21 cellular contexts compared by ENCODE assay signal in the genomic region with DNA sequence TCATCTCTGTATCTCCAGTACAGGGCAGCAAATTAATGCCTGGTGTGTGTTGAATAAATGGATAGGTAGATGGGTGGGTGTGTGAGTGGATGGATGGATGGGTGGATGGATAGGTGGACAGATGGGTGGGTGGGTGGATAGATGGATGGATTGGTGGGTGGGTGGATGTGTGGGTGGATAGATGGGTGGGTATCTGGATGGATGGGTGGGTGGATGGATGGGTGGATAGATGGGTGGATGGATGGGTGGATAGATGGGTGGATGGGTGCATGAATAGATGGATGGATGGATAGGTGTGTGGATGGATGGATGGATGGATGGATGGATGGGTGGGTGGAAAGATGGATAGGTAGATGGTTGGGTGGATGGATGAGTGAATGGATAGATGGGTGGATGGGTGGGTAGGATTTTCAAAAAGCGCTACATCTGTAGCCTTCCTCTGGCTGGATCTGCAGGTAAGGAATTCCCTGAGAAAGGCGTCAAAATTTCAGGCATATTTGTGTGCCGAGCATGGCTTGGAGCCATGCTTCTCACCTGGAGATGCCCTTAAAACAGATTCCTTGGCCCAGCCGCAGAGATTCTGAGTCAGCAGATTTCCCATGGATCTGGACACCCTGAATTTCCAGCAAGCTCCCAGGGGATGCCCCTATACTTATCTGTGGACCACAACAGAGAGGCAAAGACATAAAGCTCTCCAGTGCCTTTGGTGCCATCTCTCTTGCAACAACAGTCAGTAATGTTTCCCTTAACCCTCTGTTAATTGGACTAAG.
"Had no signal": no experiment of that assay in that cellular context is flagged by ENCODE, and none has a peak within 500 bp of the region (broad histone marks: within the 10 kb centered on the region; RNA-seq: fewer than 3 reads in every experiment).

No MANE protein-coding gene starts in this region.

- H3K4me3 ChIP-seq: SJSA1 had no signal

- H3K27ac ChIP-seq: SJSA1 had no signal

- H3K36me3 ChIP-seq: SJSA1 had no signal

- ATAC-seq: activated CD8-positive, alpha-beta memory T cell treated with anti-CD3 and anti-CD28 coated beads, Interleukin-2, amount 10 ng/mL, durations not matched to agents 7 days and 5 days; Panc1 had no signal

- H3K9me3 ChIP-seq: SJSA1 had no signal

- DNase-seq: activated B cell treated with CpG ODN at 0.5 μM for 24 hours; activated CD4-positive, alpha-beta T cell treated with anti-CD3 and anti-CD28 coated beads for 1 hour; activated CD4-positive, alpha-beta T cell treated with anti-CD3 and anti-CD28 coated beads, Interleukin-2, amount 10 ng/mL, durations not matched to agents 24 days and 14 days; activated CD4-positive, alpha-beta T cell treated with anti-CD3 and anti-CD28 coated beads, Interleukin-2, amount 50 U/mL, for 48 hours; activated CD8-positive, alpha-beta memory T cell treated with anti-CD3 and anti-CD28 coated beads, Interleukin-2, amount 10 ng/mL, durations not matched to agents 7 days and 5 days; activated gamma-delta T cell treated with Interleukin-2 at 50 U/mL for 16 hours; activated naive CD4-positive, alpha-beta T cell treated with anti-CD3 and anti-CD28 coated beads, Interleukin-2, amount 10 ng/mL, durations not matched to agents 7 days and 5 days; activated naive CD8-positive, alpha-beta T cell treated with anti-CD3 and anti-CD28 coated beads for 36 hours; activated T-cell treated with anti-CD3 and anti-CD28 coated beads, Interleukin-2, amount 50 U/mL, for 24 hours; caudate nucleus; Kasumi-1; NCI-H1092; NCI-H1930; NCI-H2107; NCI-H2171 treated with DMSO at 0.1 percent for 48 hours; NCI-H510A; NCI-H82; Right ventricle myocardium superior; T-helper 9 cell had no signal
